ENCODE assay signal across 12 cellular contexts in genomic region chr5:77138981-77139380, GRCh38. TPM values are rescaled to one million over a fixed set of nuclear protein-coding genes. Genes with fewer than 3 reads are reported as not detected.
DNase-seq lines count a peak whose midpoint lies in the region; ATAC-seq lines count a peak whose summit lies in the region.
"Had no signal": no experiment of that assay in that cellular context is flagged by ENCODE, and none has a peak within 500 bp of the region (broad histone marks: within the 10 kb centered on the region; RNA-seq: fewer than 3 reads in every experiment).

No MANE protein-coding gene starts in this region.

- H3K9me3 Mint-ChIP-seq in activated T-helper 1 cell treated with anti-CD3 and anti-CD28 coated beads, Interleukin-12 subunit alpha, Interleukin-12 subunit beta, Interleukin-2, Interleukin-4 antibody, amounts not matched to agents 30 ng/mL and 10 ng/mL and 1 ng/mL, durations not matched to agents 14 hours and 24 hours and 36 hours, result no peaks in the 10 kb centered on the region
- no peaks in the 10 kb centered on the region for H3K9me3 Mint-ChIP-seq in activated naive CD8-positive, alpha-beta T cell treated with anti-CD3 and anti-CD28 coated beads for 36 hours

- H3K4me3 Mint-ChIP-seq in activated T-helper 1 cell treated with anti-CD3 and anti-CD28 coated beads, Interleukin-12 subunit alpha, Interleukin-12 subunit beta, Interleukin-2, Interleukin-4 antibody, amounts not matched to agents 30 ng/mL and 10 ng/mL and 1 ng/mL, durations not matched to agents 14 hours and 24 hours and 36 hours, result no peak overlapping the region
- no peak overlapping the region for H3K4me3 Mint-ChIP-seq in T-helper 17 cell
- no peak overlapping the region for H3K4me3 Mint-ChIP-seq in activated naive CD8-positive, alpha-beta T cell treated with anti-CD3 and anti-CD28 coated beads for 36 hours

- no peaks in the 10 kb centered on the region for H3K36me3 Mint-ChIP-seq in activated T-helper 1 cell treated with anti-CD3 and anti-CD28 coated beads, Interleukin-12 subunit alpha, Interleukin-12 subunit beta, Interleukin-2, Interleukin-4 antibody, amounts not matched to agents 30 ng/mL and 10 ng/mL and 1 ng/mL, durations not matched to agents 14 hours and 24 hours and 36 hours (ENCODE audit: low read depth)
- no peaks in the 10 kb centered on the region for H3K36me3 Mint-ChIP-seq in T-helper 17 cell (ENCODE audit: low read depth)
- no peaks in the 10 kb centered on the region for H3K36me3 Mint-ChIP-seq in activated naive CD8-positive, alpha-beta T cell treated with anti-CD3 and anti-CD28 coated beads for 36 hours

- DNase-seq in ELR (ENCODE audit: low read depth) (peak; percentile 15), RPMI7951 (ENCODE audit: low read depth) (peak; percentile 2), fibroblast of the conjunctiva (ENCODE audit: low read depth) (peak; percentile 66), renal cortical epithelial cell (ENCODE audit: low read depth) (peak; percentile 57), T-helper 17 cell (no peak)
- DNase-seq in activated T-helper 1 cell treated with anti-CD3 and anti-CD28 coated beads, Interleukin-12 subunit alpha, Interleukin-12 subunit beta, Interleukin-2, Interleukin-4 antibody, amounts not matched to agents 30 ng/mL and 10 ng/mL and 1 ng/mL, durations not matched to agents 14 hours and 24 hours and 36 hours (ENCODE audit: low spot score), result no peak
- DNase-seq in activated naive CD8-positive, alpha-beta T cell treated with anti-CD3 and anti-CD28 coated beads for 36 hours, result no peak
- DNase-seq: activated gamma-delta T cell treated with Interleukin-2 at 50 U/mL for 16 hours, Calu3, NCI-H1048, Peyer's patch had no signal

- no peak for ATAC-seq in GM18511 (IDR thresholded peaks at IDR 0.05; ENCODE audit: unreplicated experiment)
- ATAC-seq in T-helper 17 cell, result no peak

- H3K9me3 ChIP-seq in T-helper 17 cell (ENCODE audit: control insufficient read depth, low read length, poor library complexity, severe bottlenecking), result no peaks in the 10 kb centered on the region
- H3K9me3 ChIP-seq: Peyer's patch had no signal

- H3K27ac Mint-ChIP-seq in activated T-helper 1 cell treated with anti-CD3 and anti-CD28 coated beads, Interleukin-12 subunit alpha, Interleukin-12 subunit beta, Interleukin-2, Interleukin-4 antibody, amounts not matched to agents 30 ng/mL and 10 ng/mL and 1 ng/mL, durations not matched to agents 14 hours and 24 hours and 36 hours, result no peak overlapping the region
- H3K27ac Mint-ChIP-seq in T-helper 17 cell, result no peak overlapping the region
- no peak overlapping the region for H3K27ac Mint-ChIP-seq in activated naive CD8-positive, alpha-beta T cell treated with anti-CD3 and anti-CD28 coated beads for 36 hours

- no peaks in the 10 kb centered on the region for H3K4me1 Mint-ChIP-seq in activated T-helper 1 cell treated with anti-CD3 and anti-CD28 coated beads, Interleukin-12 subunit alpha, Interleukin-12 subunit beta, Interleukin-2, Interleukin-4 antibody, amounts not matched to agents 30 ng/mL and 10 ng/mL and 1 ng/mL, durations not matched to agents 14 hours and 24 hours and 36 hours (ENCODE audit: low read depth)
- H3K4me1 Mint-ChIP-seq in T-helper 17 cell, result peaks cover 4% of the 10 kb centered on the region
- peaks cover 7% of the 10 kb centered on the region for H3K4me1 Mint-ChIP-seq in activated naive CD8-positive, alpha-beta T cell treated with anti-CD3 and anti-CD28 coated beads for 36 hours

- H3K27me3 Mint-ChIP-seq in activated T-helper 1 cell treated with anti-CD3 and anti-CD28 coated beads, Interleukin-12 subunit alpha, Interleukin-12 subunit beta, Interleukin-2, Interleukin-4 antibody, amounts not matched to agents 30 ng/mL and 10 ng/mL and 1 ng/mL, durations not matched to agents 14 hours and 24 hours and 36 hours (ENCODE audit: insufficient read depth), result peaks cover 18% of the 10 kb centered on the region
- H3K27me3 Mint-ChIP-seq in T-helper 17 cell, result peaks cover 41% of the 10 kb centered on the region
- peaks cover 4% of the 10 kb centered on the region for H3K27me3 Mint-ChIP-seq in activated naive CD8-positive, alpha-beta T cell treated with anti-CD3 and anti-CD28 coated beads for 36 hours

- intact Hi-C loops in activated T-helper 1 cell treated with anti-CD3 and anti-CD28 coated beads, Interleukin-12 subunit alpha, Interleukin-12 subunit beta, Interleukin-2, Interleukin-4 antibody, amounts not matched to agents 30 ng/mL and 10 ng/mL and 1 ng/mL, durations not matched to agents 14 hours and 24 hours and 36 hours (cut with micrococcal nuclease), result no loop called here

RNA-seq across cellular contexts. Expression of gene ZBED3, which starts 51.9 kb away (rescaled TPM):
- total RNA-seq in RPMI7951 (2014; rRNA removed; shearing (Covaris generic)), result 0.29 and 0.60 TPM in 2 replicates
- 0.69 and 13.4 TPM in 2 replicates for total RNA-seq in renal cortical epithelial cell
- 0.49 and 1.0 TPM in 2 replicates for total RNA-seq in activated T-helper 1 cell treated with anti-CD3 and anti-CD28 coated beads, Interleukin-12 subunit alpha, Interleukin-12 subunit beta, Interleukin-2, Interleukin-4 antibody, amounts not matched to agents 30 ng/mL and 10 ng/mL and 1 ng/mL, durations not matched to agents 14 hours and 24 hours and 36 hours
- 1 to 10 TPM in 1 of 2 donors, under 1 TPM in 1; 0.94 to 2.0 TPM for total RNA-seq in T-helper 17 cell
- 1 to 10 TPM; 6.3 to 8.0 TPM for total RNA-seq in activated naive CD8-positive, alpha-beta T cell treated with anti-CD3 and anti-CD28 coated beads for 36 hours

Comparison
In these comparisons a context has a peak if more than half of its experiments do, and no peak if none do; other contexts are left out.
1. DNase-seq: peak in ELR (single experiment), RPMI7951 (single experiment), fibroblast of the conjunctiva (single experiment) and renal cortical epithelial cell (single experiment); none in activated T-helper 1 cell treated with anti-CD3 and anti-CD28 coated beads, Interleukin-12 subunit alpha, Interleukin-12 subunit beta, Interleukin-2, Interleukin-4 antibody, amounts not matched to agents 30 ng/mL and 10 ng/mL and 1 ng/mL, durations not matched to agents 14 hours and 24 hours and 36 hours (single experiment), T-helper 17 cell (0 of 3) and activated naive CD8-positive, alpha-beta T cell treated with anti-CD3 and anti-CD28 coated beads for 36 hours (single experiment).